22 cellular contexts compared by ENCODE assay signal in genomic region chr10:96846395-96846794, GRCh38.
"Had no signal": no experiment of that assay in that cellular context is flagged by ENCODE, and none has a peak within 500 bp of the region (broad histone marks: within the 10 kb centered on the region; RNA-seq: fewer than 3 reads in every experiment).

No MANE protein-coding gene starts in this region.

- H3K36me3 Mint-ChIP-seq: natural killer cell had no signal

- H3K27me3 ChIP-seq: breast epithelium, left lung, ovary, sigmoid colon, spleen, thyroid gland had no signal

- H3K27ac Mint-ChIP-seq: activated CD4-positive, alpha-beta memory T cell treated with anti-CD3 and anti-CD28 coated beads, Interleukin-2, amount 10 ng/mL, durations not matched to agents 7 days and 5 days; activated CD8-positive, alpha-beta memory T cell treated with anti-CD3 and anti-CD28 coated beads, Interleukin-2, amount 10 ng/mL, durations not matched to agents 7 days and 5 days; activated T-helper 2 cell treated with anti-CD3 and anti-CD28 coated beads, Interferon-gamma antibody, Interleukin-2, Interleukin-4, amounts not matched to agents 10 μg/mL and 5 μg/mL and 100 μg/mL, durations not matched to agents 14 hours and 24 hours and 36 hours; natural killer cell had no signal

- H3K4me3 Mint-ChIP-seq: activated CD4-positive, alpha-beta memory T cell treated with anti-CD3 and anti-CD28 coated beads, Interleukin-2, amount 10 ng/mL, durations not matched to agents 7 days and 5 days; activated CD8-positive, alpha-beta memory T cell treated with anti-CD3 and anti-CD28 coated beads, Interleukin-2, amount 10 ng/mL, durations not matched to agents 7 days and 5 days; natural killer cell had no signal

- H3K9me3 ChIP-seq: breast epithelium, left lung, ovary, sigmoid colon, spleen, thyroid gland had no signal

- FAIRE-seq: astrocyte, kidney, urothelium cell line had no signal

- DNase-seq: activated CD4-positive, alpha-beta memory T cell treated with anti-CD3 and anti-CD28 coated beads, Interleukin-2, amount 10 ng/mL, durations not matched to agents 7 days and 5 days; activated CD4-positive, alpha-beta T cell treated with anti-CD3 and anti-CD28 coated beads for 48 hours; activated CD4-positive, CD25-positive, alpha-beta regulatory T cell; activated CD8-positive, alpha-beta memory T cell treated with anti-CD3 and anti-CD28 coated beads, Interleukin-2, amount 10 ng/mL, durations not matched to agents 7 days and 5 days; activated naive CD4-positive, alpha-beta T cell treated with Interleukin-2 at 50 U/mL for 16 hours; effector CD4-positive, alpha-beta T cell; foreskin melanocyte; head of caudate nucleus; kidney; left lung; mesenchymal stem cell; natural killer cell; ovary; sigmoid colon; spleen; stimulated activated naive CD4-positive, alpha-beta T cell treated with Interleukin-2 at 50 U/mL for 16 hours; thyroid gland had no signal

- H3K36me3 ChIP-seq: breast epithelium, left lung, ovary, sigmoid colon, thyroid gland had no signal

- H3K27me3 Mint-ChIP-seq: activated CD4-positive, alpha-beta memory T cell treated with anti-CD3 and anti-CD28 coated beads, Interleukin-2, amount 10 ng/mL, durations not matched to agents 7 days and 5 days; activated CD8-positive, alpha-beta memory T cell treated with anti-CD3 and anti-CD28 coated beads, Interleukin-2, amount 10 ng/mL, durations not matched to agents 7 days and 5 days had no signal

- H3K9me3 Mint-ChIP-seq: activated CD4-positive, alpha-beta memory T cell treated with anti-CD3 and anti-CD28 coated beads, Interleukin-2, amount 10 ng/mL, durations not matched to agents 7 days and 5 days; activated T-helper 2 cell treated with anti-CD3 and anti-CD28 coated beads, Interferon-gamma antibody, Interleukin-2, Interleukin-4, amounts not matched to agents 10 μg/mL and 5 μg/mL and 100 μg/mL, durations not matched to agents 14 hours and 24 hours and 36 hours; natural killer cell had no signal

- H3K4me3 ChIP-seq: breast epithelium, left lung, ovary, sigmoid colon, SK-N-MC, spleen, thyroid gland had no signal

- ATAC-seq: activated CD8-positive, alpha-beta memory T cell treated with anti-CD3 and anti-CD28 coated beads, Interleukin-2, amount 10 ng/mL, durations not matched to agents 7 days and 5 days; left lung; natural killer cell had no signal

- H3K27ac ChIP-seq: breast epithelium, left lung, ovary, sigmoid colon, SK-N-MC, spleen, thyroid gland had no signal
